Comparison of ENCODE assay signal across 27 cellular contexts in genomic region chr18:62912885-62913284, GRCh38.
"Had no signal": no experiment of that assay in that cellular context is flagged by ENCODE, and none has a peak within 500 bp of the region (broad histone marks: within the 10 kb centered on the region; RNA-seq: fewer than 3 reads in every experiment).

No MANE protein-coding gene starts in this region.

- DNase-seq: activated CD4-positive, alpha-beta T cell treated with anti-CD3 and anti-CD28 coated beads for 1 hour; activated CD8-positive, alpha-beta memory T cell treated with anti-CD3 and anti-CD28 coated beads for 24 hours; activated effector memory CD4-positive, alpha-beta T cell treated with anti-CD3 and anti-CD28 coated beads, Interleukin-2, amount 50 U/mL, for 16 hours; activated naive CD4-positive, alpha-beta T cell treated with anti-CD3 and anti-CD28 coated beads for 36 hours; activated naive CD8-positive, alpha-beta T cell treated with anti-CD3 and anti-CD28 coated beads for 36 hours; adrenal gland; aorta; body of pancreas; effector memory CD8-positive, alpha-beta T cell; foreskin fibroblast; head of caudate nucleus; hypothalamus; immature natural killer cell; kidney; natural killer cell; occipital lobe; spleen; stimulated activated naive CD8-positive, alpha-beta T cell treated with anti-CD3 and anti-CD28 coated beads, Interleukin-15, Interleukin-2, amounts not matched to agents 100 U/mL and 50 U/mL, for 24 hours; substantia nigra; SW 1271; T-helper 9 cell; thyroid gland; upper lobe of left lung; WERI-Rb-1 had no signal

- H3K9me3 ChIP-seq: adrenal gland, body of pancreas, right atrium auricular region, spleen, thyroid gland, upper lobe of left lung, vagina had no signal

- H3K9ac ChIP-seq: neural progenitor cell had no signal

- H3K4me2 ChIP-seq: neural progenitor cell had no signal

- H3K36me3 ChIP-seq: adrenal gland, neural progenitor cell, right atrium auricular region, thyroid gland, vagina had no signal

- H3K27ac ChIP-seq: adrenal gland, body of pancreas, neural progenitor cell, right atrium auricular region, spleen, thyroid gland, upper lobe of left lung, vagina, WERI-Rb-1 had no signal

- H3K4me3 ChIP-seq: adrenal gland, body of pancreas, neural progenitor cell, right atrium auricular region, spleen, thyroid gland, upper lobe of left lung, vagina had no signal

- H2AFZ ChIP-seq: neural progenitor cell had no signal

- H3K27me3 ChIP-seq: adrenal gland, body of pancreas, neural progenitor cell, right atrium auricular region, spleen, thyroid gland, upper lobe of left lung, vagina had no signal

- H3K4me1 ChIP-seq: adrenal gland, body of pancreas, neural progenitor cell, right atrium auricular region, spleen, upper lobe of left lung, vagina had no signal
